ENCODE assay signal across 1 cellular context in genomic region chr6:4647414-4648365, GRCh38.
TF ChIP-seq lines count a peak whose summit lies in the region.

No MANE protein-coding gene starts in this region.

TF ChIP-seq in HepG2, 621 proteins besides CTCF, POLR2A, EP300 and RAD21 (continued from another document):
- TF ChIP-seq, protein P1, sequence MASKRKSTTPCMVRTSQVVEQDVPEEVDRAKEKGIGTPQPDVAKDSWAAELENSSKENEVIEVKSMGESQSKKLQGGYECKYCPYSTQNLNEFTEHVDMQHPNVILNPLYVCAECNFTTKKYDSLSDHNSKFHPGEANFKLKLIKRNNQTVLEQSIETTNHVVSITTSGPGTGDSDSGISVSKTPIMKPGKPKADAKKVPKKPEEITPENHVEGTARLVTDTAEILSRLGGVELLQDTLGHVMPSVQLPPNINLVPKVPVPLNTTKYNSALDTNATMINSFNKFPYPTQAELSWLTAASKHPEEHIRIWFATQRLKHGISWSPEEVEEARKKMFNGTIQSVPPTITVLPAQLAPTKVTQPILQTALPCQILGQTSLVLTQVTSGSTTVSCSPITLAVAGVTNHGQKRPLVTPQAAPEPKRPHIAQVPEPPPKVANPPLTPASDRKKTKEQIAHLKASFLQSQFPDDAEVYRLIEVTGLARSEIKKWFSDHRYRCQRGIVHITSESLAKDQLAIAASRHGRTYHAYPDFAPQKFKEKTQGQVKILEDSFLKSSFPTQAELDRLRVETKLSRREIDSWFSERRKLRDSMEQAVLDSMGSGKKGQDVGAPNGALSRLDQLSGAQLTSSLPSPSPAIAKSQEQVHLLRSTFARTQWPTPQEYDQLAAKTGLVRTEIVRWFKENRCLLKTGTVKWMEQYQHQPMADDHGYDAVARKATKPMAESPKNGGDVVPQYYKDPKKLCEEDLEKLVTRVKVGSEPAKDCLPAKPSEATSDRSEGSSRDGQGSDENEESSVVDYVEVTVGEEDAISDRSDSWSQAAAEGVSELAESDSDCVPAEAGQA (IDR thresholded peaks at IDR 0.05; ENCODE audit: low read depth), result no peak
- TF ChIP-seq, protein P1 (CRISPR knock-in tag; IDR thresholded peaks at IDR 0.05; ENCODE audit: borderline replicate concordance), result no peak
- no peak for TF ChIP-seq RNF219 (CRISPR knock-in tag; IDR thresholded peaks at IDR 0.05)
- peak; percentile 68 for TF ChIP-seq PHF20 (CRISPR knock-in tag; IDR thresholded peaks at IDR 0.05)
- TF ChIP-seq ZZZ3 (CRISPR knock-in tag; IDR thresholded peaks at IDR 0.05; ENCODE audit: borderline replicate concordance), result peak; percentile 68; the same call in 1 of the 2 replicates
- no peak for TF ChIP-seq CEBPB (IDR thresholded peaks at IDR 0.05; ENCODE audit: borderline replicate concordance, low read depth, low read length)
- TF ChIP-seq FUBP1 (CRISPR knock-in tag; IDR thresholded peaks at IDR 0.05; ENCODE audit: borderline replicate concordance), result no peak
- TF ChIP-seq SP4 (CRISPR knock-in tag; IDR thresholded peaks at IDR 0.05), result peak; percentile 60; the same call in 1 of the 2 replicates
- TF ChIP-seq SRSF4 (IDR thresholded peaks at IDR 0.05; ENCODE audit: low read depth, low read length, poor library complexity, severe bottlenecking), result no peak
- no peak for TF ChIP-seq ZNF577 (CRISPR knock-in tag; IDR thresholded peaks at IDR 0.05; ENCODE audit: borderline replicate concordance, low read depth)
- no peak for TF ChIP-seq ZNF660 (CRISPR knock-in tag; IDR thresholded peaks at IDR 0.05; ENCODE audit: borderline replicate concordance, low read depth)
- TF ChIP-seq MTA3 (CRISPR knock-in tag; IDR thresholded peaks at IDR 0.05), result no peak
- TF ChIP-seq TBX3 (IDR thresholded peaks at IDR 0.05; ENCODE audit: borderline replicate concordance), result no peak
- peak; percentile 98 for TF ChIP-seq NFKB2 (CRISPR knock-in tag; IDR thresholded peaks at IDR 0.05; ENCODE audit: borderline replicate concordance)
- peak; percentile 82 for TF ChIP-seq BHLHE40 (IDR thresholded peaks at IDR 0.05; ENCODE audit: low read length)
- peak; percentile 67 for TF ChIP-seq SOX5 (CRISPR knock-in tag; IDR thresholded peaks at IDR 0.05; ENCODE audit: borderline replicate concordance)
- peak; percentile 91 for TF ChIP-seq NFKBIZ (CRISPR knock-in tag; IDR thresholded peaks at IDR 0.05)
- TF ChIP-seq FOXJ3 (CRISPR knock-in tag; IDR thresholded peaks at IDR 0.05; ENCODE audit: borderline replicate concordance), result peak; percentile 69
- peak; percentile 78 for TF ChIP-seq SP5 (CRISPR knock-in tag; IDR thresholded peaks at IDR 0.05; ENCODE audit: borderline replicate concordance, low read depth)
- no peak for TF ChIP-seq ZNF329 (CRISPR knock-in tag; IDR thresholded peaks at IDR 0.05; ENCODE audit: low read depth)
- peak; percentile 95 for TF ChIP-seq BORCS8-MEF2B (CRISPR knock-in tag; IDR thresholded peaks at IDR 0.05)
- peak; percentile 91 for TF ChIP-seq HIVEP1 (CRISPR knock-in tag; IDR thresholded peaks at IDR 0.05)
- TF ChIP-seq ZNF33A (CRISPR knock-in tag; IDR thresholded peaks at IDR 0.05; ENCODE audit: borderline replicate concordance), result no peak
- no peak for TF ChIP-seq XBP1 (CRISPR knock-in tag; IDR thresholded peaks at IDR 0.05)
